8 cellular contexts compared by ENCODE assay signal in genomic region chr4:170026253-170026991, GRCh38.
DNase-seq lines count a peak whose midpoint lies in the region; ATAC-seq and TF ChIP-seq lines count a peak whose summit lies in the region.

Gene MFAP3L (minus strand): TSS chr4:170026395. CDS start chr4:170005877, 20,518 bp downstream.

- ATAC-seq in GM19035 (IDR thresholded peaks at IDR 0.05; ENCODE audit: unreplicated experiment) (peak; percentile 85), HG03280 (IDR thresholded peaks at IDR 0.05; ENCODE audit: unreplicated experiment) (peak; percentile 88)

- peak within 1 kb of the TSS; percentile 76 for H3K27ac ChIP-seq in effector memory CD4-positive, alpha-beta T cell (ENCODE audit: insufficient read depth, low read length, poor library complexity, severe bottlenecking)

- DNase-seq in AG09319 (ENCODE audit: extremely low read depth, low read depth) (peak; percentile 78), NCI-H510A treated with DMSO at 0.1 percent for 48 hours (lab: John Stamatoyannopoulos, UW) (peak; percentile 27), medulla oblongata (ENCODE audit: extremely low spot score) (peak; percentile 84)
- DNase-seq in activated CD8-positive, alpha-beta memory T cell treated with anti-CD3 and anti-CD28 coated beads for 4 hours (ENCODE audit: low read depth in 2 of 2), result peak; percentile 59 to 60
- DNase-seq in effector memory CD4-positive, alpha-beta T cell, result peak; percentile 71 to 75 (median 74)
- DNase-seq in stimulated activated CD4-positive, alpha-beta T cell treated with anti-CD3 and anti-CD28 coated beads, TNF-alpha, amount 100 ng/mL, for 24 hours (ENCODE audit: low read depth in 3 of 3), result peak; percentile 58 to 79 (median 76)

- H3K4me1 ChIP-seq in effector memory CD4-positive, alpha-beta T cell (ENCODE audit: control insufficient read depth, insufficient read depth, low read length, poor library complexity, severe bottlenecking), result no peaks in the 10 kb centered on the region

- peak within 1 kb of the TSS; percentile 84 for H3K4me3 ChIP-seq in effector memory CD4-positive, alpha-beta T cell (ENCODE audit: insufficient read depth, low read depth, low read length, poor library complexity, severe bottlenecking)

- no peak; the same call in 1 of the 2 replicates for TF ChIP-seq CTCF in AG09319 (IDR thresholded peaks at IDR 0.05; ENCODE audit: low read depth, low read length)

- no peaks in the 10 kb centered on the region for H3K36me3 ChIP-seq in effector memory CD4-positive, alpha-beta T cell (ENCODE audit: control insufficient read depth, insufficient read depth, low read length)

- H3K9me3 ChIP-seq in effector memory CD4-positive, alpha-beta T cell (ENCODE audit: control insufficient read depth, low read length), result no peaks in the 10 kb centered on the region

- no peaks in the 10 kb centered on the region for H3K27me3 ChIP-seq in effector memory CD4-positive, alpha-beta T cell (replicated peaks; ENCODE audit: control insufficient read depth, insufficient read depth, low read length, poor library complexity, severe bottlenecking)

Comparison
In these comparisons a context has a peak if more than half of its experiments do, and no peak if none do; other contexts are left out.
1. Peak in every context shown above with its lines: DNase-seq, ATAC-seq, H3K4me3 ChIP-seq and H3K27ac ChIP-seq.
2. DNase-seq: peak in every context shown above with its lines; median percentile 84 in medulla oblongata; 78 in AG09319; 76 in stimulated activated CD4-positive, alpha-beta T cell treated with anti-CD3 and anti-CD28 coated beads, TNF-alpha, amount 100 ng/mL, for 24 hours; 74 in effector memory CD4-positive, alpha-beta T cell; 60 in activated CD8-positive, alpha-beta memory T cell treated with anti-CD3 and anti-CD28 coated beads for 4 hours; 27 in NCI-H510A treated with DMSO at 0.1 percent for 48 hours.